Comparison of ENCODE assay signal across 12 cellular contexts in genomic region chr7:116653204-116653603, GRCh38. TPM values are rescaled to one million over a fixed set of nuclear protein-coding genes. Genes with fewer than 3 reads are reported as not detected.
DNase-seq lines count a peak whose midpoint lies in the region; ATAC-seq and TF ChIP-seq lines count a peak whose summit lies in the region.
"Had no signal": no experiment of that assay in that cellular context is flagged by ENCODE, and none has a peak within 500 bp of the region (broad histone marks: within the 10 kb centered on the region; RNA-seq: fewer than 3 reads in every experiment).

No MANE protein-coding gene starts in this region.

- 4% methylated on average over 3 of the region's 3 CpGs for WGBS in SK-N-SH (ENCODE audit: low lambda C conversion rate)

- H3K27ac Mint-ChIP-seq in activated naive CD4-positive, alpha-beta T cell treated with anti-CD3 and anti-CD28 coated beads, Interleukin-2, amount 50 U/mL, for 72 hours = no peak overlapping the region
- H3K27ac Mint-ChIP-seq: activated T-helper 2 cell treated with anti-CD3 and anti-CD28 coated beads, Interferon-gamma antibody, Interleukin-2, Interleukin-4, amounts not matched to agents 10 μg/mL and 5 μg/mL and 100 μg/mL, durations not matched to agents 14 hours and 24 hours and 36 hours; natural killer cell had no signal

- TF ChIP-seq CTCF in SK-N-SH (IDR thresholded peaks at IDR 0.05) (no peak), left ventricle myocardium inferior (IDR thresholded peaks at IDR 0.05; ENCODE audit: borderline replicate concordance) (no peak), vagina (IDR thresholded peaks at IDR 0.05) (no peak)

- no peak for TF ChIP-seq RAD21 in SK-N-SH (IDR thresholded peaks at IDR 0.05; ENCODE audit: low read length)

- H3K4me1 ChIP-seq in SK-N-SH (ENCODE audit: control insufficient read depth in 1 of 2, insufficient read depth in 2 of 2, low read depth in 1 of 2, low read length in 1 of 2) (no peaks in the 10 kb centered on the region; a peak in 1 of 4 replicates), left ventricle myocardium inferior (peaks cover 20% of the 10 kb centered on the region), vagina (no peaks in the 10 kb centered on the region)

- no peak for TF ChIP-seq POLR2A in vagina (IDR thresholded peaks at IDR 0.05)

- H3K9me3 ChIP-seq in SK-N-SH (no peaks in the 10 kb centered on the region), left ventricle myocardium inferior (replicated peaks) (no peaks in the 10 kb centered on the region), vagina (no peaks in the 10 kb centered on the region)

- no peaks in the 10 kb centered on the region for H3F3A ChIP-seq in SK-N-SH (replicated peaks; ENCODE audit: insufficient read depth)

- no peaks in the 10 kb centered on the region; the same call in 1 of the 2 replicates for H3K27me3 ChIP-seq in SK-N-SH (ENCODE audit: insufficient read depth)
- no peaks in the 10 kb centered on the region for H3K27me3 ChIP-seq in left ventricle myocardium inferior (ENCODE audit: low read depth)
- no peaks in the 10 kb centered on the region for H3K27me3 ChIP-seq in vagina

- H4K20me1 ChIP-seq in SK-N-SH (ENCODE audit: insufficient read depth) = no peaks in the 10 kb centered on the region

- H3K4me3 ChIP-seq in SK-N-SH (ENCODE audit: low read depth in 2 of 2, low read length in 1 of 2) (no peak overlapping the region), left ventricle myocardium inferior (no peak overlapping the region), vagina (no peak overlapping the region)

- H3K9ac ChIP-seq in SK-N-SH = no peak overlapping the region

- POLR2A ChIA-PET in SK-N-SH (lab: Yijun Ruan, JAX) = no interaction called here

- DNase-seq in activated naive CD4-positive, alpha-beta T cell treated with anti-CD3 and anti-CD28 coated beads, Interleukin-2, amount 50 U/mL, for 72 hours (ENCODE audit: low spot score in 2 of 2) = no peak
- DNase-seq in activated naive CD4-positive, alpha-beta T cell (lab: John Stamatoyannopoulos, UW) = no peak
- DNase-seq in SK-N-SH = no peak
- DNase-seq in left ventricle myocardium inferior = no peak
- no peak for DNase-seq in vagina (ENCODE audit: extremely low spot score in 2 of 2)
- no peak for DNase-seq in putamen (ENCODE audit: low spot score)
- no peak for DNase-seq in cortex of kidney (lab: John Stamatoyannopoulos, UW)
- DNase-seq: AML-193, natural killer cell, NCI-H187 had no signal

- intact Hi-C loops in left ventricle myocardium inferior (cut with micrococcal nuclease) (no loop called here), vagina (cut with DNase I) (no loop called here)

- no peaks in the 10 kb centered on the region for H3K79me2 ChIP-seq in SK-N-SH (ENCODE audit: insufficient read depth)

- ATAC-seq in activated naive CD4-positive, alpha-beta T cell treated with anti-CD3 and anti-CD28 coated beads, Interleukin-2, amount 50 U/mL, for 72 hours = peak; percentile 60 to 84
- ATAC-seq in HG02870 (IDR thresholded peaks at IDR 0.05; ENCODE audit: unreplicated experiment) = no peak
- ATAC-seq: natural killer cell had no signal

- peak overlapping the region in 1 of 2 experiments; percentile 22; a peak in 1 of 4 replicates for H3K27ac ChIP-seq in SK-N-SH (ENCODE audit: low read depth in 2 of 2, low read length in 1 of 2)
- peak overlapping the region; percentile 8 for H3K27ac ChIP-seq in left ventricle myocardium inferior (replicated peaks)
- H3K27ac ChIP-seq in vagina = peak overlapping the region; percentile 32

- TF ChIP-seq EP300 in SK-N-SH (IDR thresholded peaks at IDR 0.05; ENCODE audit: borderline replicate concordance in 1 of 2, low read depth in 1 of 2, low read length in 1 of 2) = no peak

- no peaks in the 10 kb centered on the region for H3K9me3 Mint-ChIP-seq in activated naive CD4-positive, alpha-beta T cell treated with anti-CD3 and anti-CD28 coated beads, Interleukin-2, amount 50 U/mL, for 72 hours
- H3K9me3 Mint-ChIP-seq: activated T-helper 2 cell treated with anti-CD3 and anti-CD28 coated beads, Interferon-gamma antibody, Interleukin-2, Interleukin-4, amounts not matched to agents 10 μg/mL and 5 μg/mL and 100 μg/mL, durations not matched to agents 14 hours and 24 hours and 36 hours; natural killer cell had no signal

- no peak overlapping the region for H2AFZ ChIP-seq in SK-N-SH (ENCODE audit: low read depth)

- H3K9me2 ChIP-seq in SK-N-SH = no peaks in the 10 kb centered on the region

- H3K36me3 ChIP-seq in SK-N-SH (replicated peaks in 1 of 2; ENCODE audit: control insufficient read depth in 1 of 2, insufficient read depth in 2 of 2, low read length in 1 of 2) (no peaks in the 10 kb centered on the region), left ventricle myocardium inferior (no peaks in the 10 kb centered on the region), vagina (no peaks in the 10 kb centered on the region)

- no peak overlapping the region for H3K4me2 ChIP-seq in SK-N-SH

- CTCF ChIA-PET in SK-N-SH (lab: Yijun Ruan, JAX) = no interaction called here

- H3K36me3 Mint-ChIP-seq in activated naive CD4-positive, alpha-beta T cell treated with anti-CD3 and anti-CD28 coated beads, Interleukin-2, amount 50 U/mL, for 72 hours = no peaks in the 10 kb centered on the region
- H3K36me3 Mint-ChIP-seq: natural killer cell had no signal

TF ChIP-seq in SK-N-SH, 30 proteins besides CTCF, POLR2A, EP300 and RAD21:
- TF ChIP-seq FOSL2 (IDR thresholded peaks at IDR 0.05; ENCODE audit: borderline replicate concordance, low read depth) (peak; percentile 27; the same call in 1 of the 2 replicates), GATA2 (CRISPR knock-in tag; IDR thresholded peaks at IDR 0.05) (no peak), IRF3 (IDR thresholded peaks at IDR 0.05; ENCODE audit: low read depth, low read length) (no peak), JUND (IDR thresholded peaks at IDR 0.05) (peak; percentile 26; the same call in 1 of the 2 replicates), TAF1 (IDR thresholded peaks at IDR 0.05; ENCODE audit: borderline replicate concordance, low read depth, low read length) (no peak), MAX (IDR thresholded peaks at IDR 0.05; ENCODE audit: low read depth) (0 out of 2 replicates have a peak, but pooled peaks have one; percentile 7), RXRA (IDR thresholded peaks at IDR 0.05; ENCODE audit: borderline replicate concordance, low read depth) (peak; percentile 52; the same call in 1 of the 2 replicates)
TF ChIP-seq in SK-N-SH: peak in this region for 4.

RNA-seq across cellular contexts. Expression of gene MET, which starts 18.8 kb away (rescaled TPM):
- under 1 TPM in 1 of 2 donors, not detected in 1; 0.88 TPM for total RNA-seq in activated naive CD4-positive, alpha-beta T cell treated with anti-CD3 and anti-CD28 coated beads, Interleukin-2, amount 50 U/mL, for 72 hours
- 38.7 and 61.6 TPM in 2 replicates for polyA plus RNA-seq in SK-N-SH (2012; rRNA removed)
- polyA plus RNA-seq in SK-N-SH (2012; cell fraction: cytosol; rRNA removed) = 51.7 and 56.2 TPM in 2 replicates
- polyA plus RNA-seq in SK-N-SH (2012; cell fraction: nucleus; rRNA removed) = 23.8 and 45.1 TPM in 2 replicates
- total RNA-seq in left ventricle myocardium inferior = 13.1 TPM
- 15.2 TPM for total RNA-seq in vagina
